30 cellular contexts compared by ENCODE assay signal in genomic region chr3:43279532-43279931, GRCh38.
"Had no signal": no experiment of that assay in that cellular context is flagged by ENCODE, and none has a peak within 500 bp of the region (broad histone marks: within the 10 kb centered on the region; RNA-seq: fewer than 3 reads in every experiment).

No MANE protein-coding gene starts in this region.

- H3K9me3 Mint-ChIP-seq: activated naive CD4-positive, alpha-beta T cell treated with anti-CD3 and anti-CD28 coated beads for 36 hours had no signal

- H3K27ac ChIP-seq: adrenal gland, body of pancreas, breast epithelium, SJCRH30, SK-N-MC, WERI-Rb-1 had no signal

- H3K36me3 Mint-ChIP-seq: activated CD8-positive, alpha-beta memory T cell treated with anti-CD3 and anti-CD28 coated beads, Interleukin-2, amount 10 ng/mL, durations not matched to agents 7 days and 5 days had no signal

- H3K36me3 ChIP-seq: adrenal gland, breast epithelium, SJCRH30, WERI-Rb-1 had no signal

- H3K27ac Mint-ChIP-seq: activated CD4-positive, alpha-beta T cell treated with anti-CD3 and anti-CD28 coated beads, Interleukin-2, amount 10 ng/mL, durations not matched to agents 7 days and 5 days; activated CD8-positive, alpha-beta memory T cell treated with anti-CD3 and anti-CD28 coated beads, Interleukin-2, amount 10 ng/mL, durations not matched to agents 7 days and 5 days; activated naive CD4-positive, alpha-beta T cell treated with anti-CD3 and anti-CD28 coated beads for 36 hours; activated naive CD4-positive, alpha-beta T cell treated with anti-CD3 and anti-CD28 coated beads, Interleukin-2, amount 50 U/mL, for 72 hours had no signal

- H3K4me3 ChIP-seq: adrenal gland, body of pancreas, breast epithelium, SJCRH30, SK-N-MC had no signal

- H3K27me3 ChIP-seq: adrenal gland, body of pancreas, breast epithelium, SJCRH30 had no signal

- H3K9me3 ChIP-seq: adrenal gland, body of pancreas, breast epithelium, SJCRH30 had no signal

- H3K4me1 ChIP-seq: adrenal gland, body of pancreas, breast epithelium, SJCRH30 had no signal

- ATAC-seq: activated CD8-positive, alpha-beta memory T cell treated with anti-CD3 and anti-CD28 coated beads, Interleukin-2, amount 10 ng/mL, durations not matched to agents 7 days and 5 days; body of pancreas; Panc1 had no signal

- H3K4me3 Mint-ChIP-seq: activated CD4-positive, alpha-beta T cell treated with anti-CD3 and anti-CD28 coated beads, Interleukin-2, amount 10 ng/mL, durations not matched to agents 7 days and 5 days; activated CD8-positive, alpha-beta memory T cell treated with anti-CD3 and anti-CD28 coated beads, Interleukin-2, amount 10 ng/mL, durations not matched to agents 7 days and 5 days; activated naive CD4-positive, alpha-beta T cell treated with anti-CD3 and anti-CD28 coated beads for 36 hours had no signal

- DNase-seq: activated CD4-positive, alpha-beta T cell treated with anti-CD3 and anti-CD28 coated beads for 1 hour; activated CD4-positive, alpha-beta T cell treated with anti-CD3 and anti-CD28 coated beads, Interleukin-2, amount 10 ng/mL, durations not matched to agents 7 days and 5 days; activated CD4-positive, alpha-beta T cell treated with anti-CD3 and anti-CD28 coated beads, Interleukin-2, amount 50 U/mL, for 48 hours; activated CD4-positive, CD25-positive, alpha-beta regulatory T cell; activated CD8-positive, alpha-beta memory T cell treated with anti-CD3 and anti-CD28 coated beads for 24 hours; activated CD8-positive, alpha-beta memory T cell treated with anti-CD3 and anti-CD28 coated beads, Interleukin-2, amount 10 ng/mL, durations not matched to agents 7 days and 5 days; activated CD8-positive, alpha-beta memory T cell treated with anti-CD3 and anti-CD28 coated beads, Interleukin-2, amount 50 U/mL, for 48 hours; activated gamma-delta T cell treated with Interleukin-2 at 50 U/mL for 16 hours; activated naive CD4-positive, alpha-beta T cell treated with anti-CD3 and anti-CD28 coated beads for 36 hours; adrenal gland; body of pancreas; KG1; NCI-H1092 treated with DMSO at 0.1 percent for 48 hours; NCI-H1417; NCI-H146; NCI-H187; NCI-H2029 treated with DMSO at 0.1 percent for 48 hours; NCI-H2107; NCI-H2171; NCI-H510A; NCI-H526; NCI-H748 treated with DMSO at 0.1 percent for 48 hours; SHP77; SJCRH30; T1000; WERI-Rb-1 had no signal
